9 cellular contexts compared by ENCODE assay signal in genomic region chr22:29031236-29031982, GRCh38. TPM values are rescaled to one million over a fixed set of nuclear protein-coding genes. Genes with fewer than 3 reads are reported as not detected.
DNase-seq lines count a peak whose midpoint lies in the region; ATAC-seq and TF ChIP-seq lines count a peak whose summit lies in the region.
"Had no signal": no experiment of that assay in that cellular context is flagged by ENCODE, and none has a peak within 500 bp of the region (broad histone marks: within the 10 kb centered on the region; RNA-seq: fewer than 3 reads in every experiment).

No MANE protein-coding gene starts in this region.

- H3K4me3 ChIP-seq in HUES48 (ENCODE audit: low read depth, low read length): peak overlapping the region; percentile 62
- H3K4me3 ChIP-seq in astrocyte of the cerebellum (ENCODE audit: low read depth, low read length): peak overlapping the region; percentile 32
- H3K4me3 ChIP-seq in hepatocyte: no peak overlapping the region
- H3K4me3 ChIP-seq in gastrocnemius medialis: peak overlapping the region; percentile 51 to 70 (median 58)

- H4K20me1 ChIP-seq in hepatocyte (ENCODE audit: insufficient read depth, poor library complexity, severe bottlenecking): no peaks in the 10 kb centered on the region

- H3K27me3 ChIP-seq in HUES48 (ENCODE audit: control insufficient read depth, insufficient read depth, low read length) (no peaks in the 10 kb centered on the region), hepatocyte (no peaks in the 10 kb centered on the region), gastrocnemius medialis (no peaks in the 10 kb centered on the region)

- intact Hi-C loops in gastrocnemius medialis (cut with DNase I; ENCODE audit: low total_unique reads): loop anchor here (5.0 to 10.0 kb wide), 2 partner anchors 229 to 427 kb away; partner anchors contain the start of gene XBP1

- TF ChIP-seq POLR2A in gastrocnemius medialis (IDR thresholded peaks at IDR 0.05): no peak

- H3K27ac ChIP-seq in HUES48 (ENCODE audit: low read depth, low read length) (peak overlapping the region; percentile 96), hepatocyte (peak overlapping the region; percentile 91), gastrocnemius medialis (peak overlapping the region; percentile 69 to 83 (median 80))

- peak overlapping the region; percentile 8 for H2AFZ ChIP-seq in hepatocyte

- H3K36me3 ChIP-seq in HUES48 (ENCODE audit: control insufficient read depth, insufficient read depth, low read length) (no peaks in the 10 kb centered on the region), hepatocyte (replicated peaks; ENCODE audit: insufficient read depth, low read depth) (no peaks in the 10 kb centered on the region), gastrocnemius medialis (no peaks in the 10 kb centered on the region)

- peaks cover 58% of the 10 kb centered on the region for H3K79me2 ChIP-seq in hepatocyte

- WGBS in hepatocyte (ENCODE audit: low lambda C conversion rate, missing lambda C conversion rate): 38% methylated on average over 17 of the region's 17 CpGs

- peaks cover 33% of the 10 kb centered on the region for H3K4me1 ChIP-seq in HUES48 (ENCODE audit: control insufficient read depth, insufficient read depth, low read length)
- peaks cover 33% of the 10 kb centered on the region for H3K4me1 ChIP-seq in hepatocyte (ENCODE audit: insufficient read depth)
- peaks cover 19 to 23% of the 10 kb centered on the region in 2 donors for H3K4me1 ChIP-seq in gastrocnemius medialis

- H3K9me2 ChIP-seq in hepatocyte (replicated peaks; ENCODE audit: insufficient read depth): no peaks in the 10 kb centered on the region

- TF ChIP-seq CTCF in astrocyte of the cerebellum (IDR thresholded peaks at IDR 0.05; ENCODE audit: low read depth, low read length, missing control alignments) (peak; percentile 19), hepatocyte (IDR thresholded peaks at IDR 0.05; ENCODE audit: poor library complexity) (peak; percentile 29), gastrocnemius medialis (IDR thresholded peaks at IDR 0.05 in 4 of 5, conservative IDR thresholded peaks at IDR 0.05 in 1 of 5) (peak in 1 of 5 experiments; percentile 19)

- H3K9ac ChIP-seq in HUES48 (ENCODE audit: low read depth, low read length): peak overlapping the region; percentile 23

- in situ Hi-C loops in astrocyte of the cerebellum (cut with HindIII; ENCODE audit: low sequenced_read_pairs) (loop anchor here (10.0 kb wide), 1 partner anchor 147 kb away; the partner anchor contains the start of gene ZNRF3), gastrocnemius medialis (cut with MboI; ENCODE audit: low sequenced_read_pairs in 4 of 4) (loop anchor here (25.0 kb wide), 1 partner anchor 419 kb away; no protein-coding TSS in a partner anchor)

- peak overlapping the region; percentile 85 for H3K4me2 ChIP-seq in hepatocyte

- H3K9me3 ChIP-seq in HUES48 (ENCODE audit: control insufficient read depth, insufficient read depth, low read length) (no peaks in the 10 kb centered on the region), hepatocyte (ENCODE audit: low read depth) (no peaks in the 10 kb centered on the region), gastrocnemius medialis (no peaks in the 10 kb centered on the region)

- DNase-seq in astrocyte of the cerebellum (ENCODE audit: low read depth) (peak; percentile 95), hepatocyte (ENCODE audit: low spot score) (peak; percentile 90), gastrocnemius medialis (peak; percentile 34 to 67), occipital lobe (lab: John Stamatoyannopoulos, UW) (no peak), NCI-H2081 (lab: John Stamatoyannopoulos, UW) (no peak)

- peak; percentile 90 to 93 for ATAC-seq in gastrocnemius medialis
- no peak for ATAC-seq in GM19397 (IDR thresholded peaks at IDR 0.05; ENCODE audit: unreplicated experiment)

RNA-seq across cellular contexts. Expression of gene C22orf31, which starts 30.2 kb away (rescaled TPM):
- not detected in 2 replicates for total RNA-seq in hepatocyte
- polyA plus RNA-seq in hepatocyte: 0.16 TPM in 1 of 2 replicates, not detected in the other
- total RNA-seq in gastrocnemius medialis: not detected
- not detected for total RNA-seq in occipital lobe
- total RNA-seq: activated CD8-positive, alpha-beta memory T cell treated with anti-CD3 and anti-CD28 coated beads for 36 hours; subcutaneous adipose tissue had no signal

RNA-seq across cellular contexts. Expression of gene KREMEN1, which starts 41.4 kb away (rescaled TPM):
- 8.3 and 10.5 TPM in 2 replicates for total RNA-seq in hepatocyte
- polyA plus RNA-seq in hepatocyte: 7.5 and 9.0 TPM in 2 replicates
- 10 to 100 TPM in 3 of 4 donors, 1 to 10 TPM in 1; 7.5 to 35.8 (median 15.4) TPM for total RNA-seq in gastrocnemius medialis
- total RNA-seq in occipital lobe: 18.9 TPM

Comparison
In these comparisons a context has a peak if more than half of its experiments do, and no peak if none do; other contexts are left out.
1. DNase-seq: peak in astrocyte of the cerebellum (single experiment), hepatocyte (single experiment) and gastrocnemius medialis (2 of 2); none in occipital lobe (single experiment) and NCI-H2081 (0 of 2).
2. Peak in every context shown above with its lines, with median percentiles within 50 percentile points of each other: H3K27ac ChIP-seq.